19 cellular contexts compared by ENCODE assay signal in genomic region chr12:53963434-53964314, GRCh38. TPM values are rescaled to one million over a fixed set of nuclear protein-coding genes. Genes with fewer than 3 reads are reported as not detected.
DNase-seq lines count a peak whose midpoint lies in the region; ATAC-seq, FAIRE-seq and TF ChIP-seq lines count a peak whose summit lies in the region.
"Had no signal": no experiment of that assay in that cellular context is flagged by ENCODE, and none has a peak within 500 bp of the region (broad histone marks: within the 10 kb centered on the region; RNA-seq: fewer than 3 reads in every experiment).

No MANE protein-coding gene starts in this region.

- no peak for DNase-seq in mammary epithelial cell
- no peak for DNase-seq in MCF 10A (ENCODE audit: unreplicated experiment)
- DNase-seq in activated B cell treated with CpG ODN at 0.5 μM for 24 hours = no peak
- no peak for DNase-seq in naive thymus-derived CD4-positive, alpha-beta T cell
- peak in 1 of 2 donors; percentile 60 for DNase-seq in tibial artery
- DNase-seq in tibial nerve (ENCODE audit: low spot score in 2 of 2) = no peak
- no peak for DNase-seq in HTR-8/SVneo (ENCODE audit: insufficient read length, low spot score)
- DNase-seq: body of pancreas, colonic mucosa, immature natural killer cell, MV-4-11, NCI-H2029, NCI-H524, SHP77 had no signal

- H3K9me3 ChIP-seq in mammary epithelial cell (replicated peaks; ENCODE audit: insufficient read depth, low read length) (no peaks in the 10 kb centered on the region), tibial artery (no peaks in the 10 kb centered on the region), tibial nerve (no peaks in the 10 kb centered on the region)
- H3K9me3 ChIP-seq in naive thymus-derived CD4-positive, alpha-beta T cell (ENCODE audit: control insufficient read depth in 2 of 3, low read length in 3 of 3) = no peaks in the 10 kb centered on the region
- H3K9me3 ChIP-seq: body of pancreas, colonic mucosa had no signal

- peaks cover 8% of the 10 kb centered on the region for H3K4me1 ChIP-seq in mammary epithelial cell (ENCODE audit: insufficient read depth, low read length)
- peaks cover 15 to 21% of the 10 kb centered on the region in 2 donors for H3K4me1 ChIP-seq in naive thymus-derived CD4-positive, alpha-beta T cell (ENCODE audit: control insufficient read depth in 2 of 2, insufficient read depth in 2 of 2, low read length in 2 of 2)
- peaks cover 0 to 48% (median 14%) of the 10 kb centered on the region in 4 donors for H3K4me1 ChIP-seq in tibial artery
- H3K4me1 ChIP-seq in tibial nerve = peaks cover 0 to 39% (median 3%) of the 10 kb centered on the region in 4 donors
- H3K4me1 ChIP-seq: colonic mucosa had no signal

- dilution Hi-C loops in mammary epithelial cell (cut with HindIII; ENCODE audit: low sequenced_read_pairs) = no loop called here

- no peaks in the 10 kb centered on the region for H3K79me2 ChIP-seq in mammary epithelial cell (ENCODE audit: insufficient read depth, low read length)

- H3K27me3 ChIP-seq in mammary epithelial cell (ENCODE audit: insufficient read depth, low read length) (peaks cover 7% of the 10 kb centered on the region), tibial artery (no peaks in the 10 kb centered on the region), tibial nerve (peaks cover 0 to 100% of the 10 kb centered on the region in 2 donors)
- peaks cover 30 to 77% of the 10 kb centered on the region in 2 donors for H3K27me3 ChIP-seq in naive thymus-derived CD4-positive, alpha-beta T cell (ENCODE audit: control insufficient read depth in 2 of 2, insufficient read depth in 2 of 2, low read length in 2 of 2)

- no peaks in the 10 kb centered on the region for H3K9me3 Mint-ChIP-seq in MCF 10A (ENCODE audit: unreplicated experiment)
- H3K9me3 Mint-ChIP-seq in activated B cell treated with CpG ODN at 0.5 μM for 24 hours = peaks cover 9% of the 10 kb centered on the region
- peaks cover 0 to 19% (median 0%) of the 10 kb centered on the region in 11 donors for H3K9me3 Mint-ChIP-seq in naive thymus-derived CD4-positive, alpha-beta T cell
- H3K9me3 Mint-ChIP-seq: neural crest cell had no signal

- H4K20me1 ChIP-seq in mammary epithelial cell (ENCODE audit: insufficient read depth, low read length) = no peaks in the 10 kb centered on the region

- in situ Hi-C loops in mammary epithelial cell (cut with MboI; ENCODE audit: low sequenced_read_pairs in 2 of 2) = no loop called here

- WGBS in mammary epithelial cell (ENCODE audit: low coverage, missing lambda C conversion rate) = 46% methylated on average over 33 of the region's 38 CpGs
- 39 to 43% methylated on average over 38 of the region's 38 CpGs for WGBS in tibial nerve, 2 donors

- no peak overlapping the region for H3K27ac ChIP-seq in mammary epithelial cell (ENCODE audit: insufficient read depth, low read depth, low read length)
- no peak overlapping the region for H3K27ac ChIP-seq in naive thymus-derived CD4-positive, alpha-beta T cell (ENCODE audit: low read depth, low read length)
- H3K27ac ChIP-seq in tibial artery = peak overlapping the region; percentile 94 to 95
- no peak overlapping the region for H3K27ac ChIP-seq in tibial nerve
- H3K27ac ChIP-seq: body of pancreas, colonic mucosa, epithelial cell of prostate had no signal

- H3K36me3 Mint-ChIP-seq in MCF 10A (ENCODE audit: insufficient read depth, unreplicated experiment) (no peaks in the 10 kb centered on the region), activated B cell treated with CpG ODN at 0.5 μM for 24 hours (ENCODE audit: low read depth) (no peaks in the 10 kb centered on the region)
- H3K36me3 Mint-ChIP-seq in naive thymus-derived CD4-positive, alpha-beta T cell = peaks cover 0 to 9% (median 3%) of the 10 kb centered on the region in 5 donors

- H3K27me3 Mint-ChIP-seq in MCF 10A (ENCODE audit: insufficient read depth, unreplicated experiment) (no peaks in the 10 kb centered on the region), activated B cell treated with CpG ODN at 0.5 μM for 24 hours (peaks cover 84% of the 10 kb centered on the region)
- peaks cover 89 to 92% (median 92%) of the 10 kb centered on the region in 5 donors for H3K27me3 Mint-ChIP-seq in naive thymus-derived CD4-positive, alpha-beta T cell

- no peak for FAIRE-seq in HTR-8/SVneo (lab: Jason Lieb, UNC)

- peak overlapping the region; percentile 60 for H2AFZ ChIP-seq in mammary epithelial cell (ENCODE audit: low read depth, low read length)

- H3K36me3 ChIP-seq in mammary epithelial cell (ENCODE audit: insufficient read depth, low read length) (no peaks in the 10 kb centered on the region), tibial artery (no peaks in the 10 kb centered on the region), tibial nerve (no peaks in the 10 kb centered on the region)
- H3K36me3 ChIP-seq in naive thymus-derived CD4-positive, alpha-beta T cell (ENCODE audit: control insufficient read depth in 2 of 3, insufficient read depth in 3 of 3, low read length in 3 of 3) = no peaks in the 10 kb centered on the region
- H3K36me3 ChIP-seq: colonic mucosa had no signal

- BruUV-seq in mammary epithelial cell (replicated peaks; lab: Mats Ljungman, UMichigan) (no TSS peak), MCF 10A (replicated peaks; lab: Mats Ljungman, UMichigan) (no TSS peak)

- H3K27ac Mint-ChIP-seq in MCF 10A (ENCODE audit: low read depth, unreplicated experiment) = no peak overlapping the region
- H3K27ac Mint-ChIP-seq in activated B cell treated with CpG ODN at 0.5 μM for 24 hours = peak overlapping the region; percentile 59
- peak overlapping the region in 1 of 9 donors; percentile 44 for H3K27ac Mint-ChIP-seq in naive thymus-derived CD4-positive, alpha-beta T cell
- H3K27ac Mint-ChIP-seq: immature natural killer cell, memory B cell had no signal

- H3K4me2 ChIP-seq in mammary epithelial cell (ENCODE audit: insufficient read depth, low read depth, low read length) = no peak overlapping the region

- TF ChIP-seq CTCF in mammary epithelial cell (conservative IDR thresholded peaks at IDR 0.05 in 1 of 2, IDR thresholded peaks at IDR 0.05 in 1 of 2; ENCODE audit: extremely low read depth in 1 of 2, insufficient read depth in 1 of 2, low read depth in 1 of 2, low read length in 2 of 2) = no peak
- no peak for TF ChIP-seq CTCF in MCF 10A (IDR thresholded peaks at IDR 0.05; ENCODE audit: unreplicated experiment)
- no peak for TF ChIP-seq CTCF in activated B cell treated with CpG ODN at 0.5 μM for 24 hours (IDR thresholded peaks at IDR 0.05)
- TF ChIP-seq CTCF in tibial artery (IDR thresholded peaks at IDR 0.05) = no peak
- TF ChIP-seq CTCF in tibial nerve (IDR thresholded peaks at IDR 0.05) = no peak

- intact Hi-C loops in mammary epithelial cell (cut with micrococcal nuclease) (no loop called here), MCF 10A (cut with micrococcal nuclease) (no loop called here), activated B cell treated with CpG ODN at 0.5 μM for 24 hours (cut with micrococcal nuclease) (loop anchor here (5.0 to 10.0 kb wide), 2 partner anchors 69 to 269 kb away; partner anchors contain the start of gene HOXC5), tibial artery (cut with DNase I; ENCODE audit: low total_unique reads) (no loop called here)
- intact Hi-C loops in naive thymus-derived CD4-positive, alpha-beta T cell (cut with micrococcal nuclease) = loop anchor here (5.0 kb wide), 3 partner anchors 34 to 69 kb away; partner anchors contain the start of gene HOXC5 (in 1 of the 2)

- POLR2A ChIA-PET in MCF 10A (lab: Yijun Ruan, JAX) = interaction anchor here (0.5 to 0.8 kb wide), 2 partner anchors 10 to 480 kb away, joined by 3 read pairs; partner anchors contain the start of gene HOXC11
- POLR2A ChIA-PET in activated B cell treated with CpG ODN at 0.5 μM for 24 hours (lab: Charles Lee) = interaction anchor here (0.5 to 0.6 kb wide), 2 partner anchors 234 to 583 kb away, joined by 6 to 15 read pairs; partner anchors contain the start of gene SP1
- POLR2A ChIA-PET in naive thymus-derived CD4-positive, alpha-beta T cell (lab: Charles Lee) = no interaction called here

- no peak for ATAC-seq in activated B cell treated with CpG ODN at 0.5 μM for 24 hours (ENCODE audit: low read depth)
- ATAC-seq in naive thymus-derived CD4-positive, alpha-beta T cell = no peak
- no peak for ATAC-seq in HG02981 (IDR thresholded peaks at IDR 0.05; ENCODE audit: unreplicated experiment)
- ATAC-seq: body of pancreas had no signal

- no peak for TF ChIP-seq POLR2A in tibial nerve (IDR thresholded peaks at IDR 0.05)

- H3K4me1 Mint-ChIP-seq in MCF 10A (ENCODE audit: insufficient read depth, unreplicated experiment) = no peaks in the 10 kb centered on the region
- peaks cover 24% of the 10 kb centered on the region for H3K4me1 Mint-ChIP-seq in activated B cell treated with CpG ODN at 0.5 μM for 24 hours
- peaks cover 14 to 63% (median 35%) of the 10 kb centered on the region in 7 donors for H3K4me1 Mint-ChIP-seq in naive thymus-derived CD4-positive, alpha-beta T cell
- H3K4me1 Mint-ChIP-seq: neural crest cell had no signal

- CTCF ChIA-PET in mammary epithelial cell (lab: Charles Lee; ENCODE audit: low non-redundant PET) (no interaction called here), MCF 10A (lab: Yijun Ruan, JAX) (interaction anchor here (0.6 to 1.3 kb wide), 6 partner anchors 8 to 220 kb away, joined by 3 to 4 read pairs (median 4); partner anchors contain the start of gene HOXC10), activated B cell treated with CpG ODN at 0.5 μM for 24 hours (lab: Charles Lee) (no interaction called here)
- CTCF ChIA-PET in naive thymus-derived CD4-positive, alpha-beta T cell (lab: Charles Lee) = no interaction called here

- no peak for TF ChIP-seq EP300 in tibial nerve (IDR thresholded peaks at IDR 0.05)

- H3K9ac ChIP-seq in mammary epithelial cell (ENCODE audit: insufficient read depth, low read length) = no peak overlapping the region

- H3K4me3 ChIP-seq in mammary epithelial cell (replicated peaks in 1 of 3; ENCODE audit: insufficient read depth in 1 of 3, low read depth in 2 of 3, low read length in 3 of 3) (no peak overlapping the region), tibial artery (peak overlapping the region; percentile 62 to 77), tibial nerve (no peak overlapping the region)
- no peak overlapping the region for H3K4me3 ChIP-seq in naive thymus-derived CD4-positive, alpha-beta T cell (ENCODE audit: low read length)
- H3K4me3 ChIP-seq: body of pancreas, colonic mucosa had no signal

- no peak overlapping the region for H3K4me3 Mint-ChIP-seq in MCF 10A (ENCODE audit: unreplicated experiment)
- no peak overlapping the region for H3K4me3 Mint-ChIP-seq in activated B cell treated with CpG ODN at 0.5 μM for 24 hours
- peak overlapping the region in 7 of 10 donors; percentile 9 to 62 (median 33) for H3K4me3 Mint-ChIP-seq in naive thymus-derived CD4-positive, alpha-beta T cell
- H3K4me3 Mint-ChIP-seq: memory B cell, neural crest cell had no signal

RNA-seq across cellular contexts. Expression of gene HOXC12, which starts 9.0 kb away (rescaled TPM):
- total RNA-seq in mammary epithelial cell (under 1 TPM in 1 of 2 donors, not detected in 1; under 0.01 TPM), MCF 10A (2022) (not detected in 2 replicates), activated B cell treated with CpG ODN at 0.5 μM for 24 hours (not detected in 2 replicates), tibial nerve (1 to 10 TPM in 1 of 4 donors, under 1 TPM in 1, not detected in 2; 0.22 to 1.4 TPM)
- polyA plus RNA-seq in mammary epithelial cell = 0.05 TPM
- not detected for polyA minus RNA-seq in mammary epithelial cell
- not detected for total RNA-seq in naive thymus-derived CD4-positive, alpha-beta T cell
- not detected for polyA plus RNA-seq in naive thymus-derived CD4-positive, alpha-beta T cell
- total RNA-seq: body of pancreas; colonic mucosa; neural crest cell; T-helper 2 cell treated with Interferon-gamma antibody and Interleukin-4, amounts not matched to agents 100 ng/mL and 5 ng/mL, for 36 hours had no signal
- polyA plus RNA-seq: immature natural killer cell had no signal

RNA-seq across cellular contexts. Expression of gene HOXC11, which starts 9.3 kb away (rescaled TPM):
- 1 to 10 TPM in 1 of 2 donors, not detected in 1; 1.5 TPM for total RNA-seq in mammary epithelial cell
- 0.22 TPM for polyA plus RNA-seq in mammary epithelial cell
- polyA minus RNA-seq in mammary epithelial cell = not detected
- 1.2 and 1.6 TPM in 2 replicates for total RNA-seq in MCF 10A (2022)
- total RNA-seq in activated B cell treated with CpG ODN at 0.5 μM for 24 hours = not detected in 2 replicates
- total RNA-seq in naive thymus-derived CD4-positive, alpha-beta T cell = not detected
- polyA plus RNA-seq in naive thymus-derived CD4-positive, alpha-beta T cell = not detected
- total RNA-seq in tibial nerve = under 1 TPM in 3 of 4 donors, not detected in 1; 0.20 to 0.63 (median 0.60) TPM
- total RNA-seq: body of pancreas; colonic mucosa; neural crest cell; T-helper 2 cell treated with Interferon-gamma antibody and Interleukin-4, amounts not matched to agents 100 ng/mL and 5 ng/mL, for 36 hours had no signal
- polyA plus RNA-seq: immature natural killer cell had no signal

RNA-seq across cellular contexts. Expression of gene HOTAIR, which starts 11.1 kb away (rescaled TPM):
- total RNA-seq in mammary epithelial cell (under 1 TPM in 1 of 2 donors, not detected in 1; 0.67 TPM), MCF 10A (2022) (1.5 and 2.0 TPM in 2 replicates), activated B cell treated with CpG ODN at 0.5 μM for 24 hours (not detected in 2 replicates), tibial nerve (under 1 TPM in 3 of 4 donors, not detected in 1; 0.20 to 0.42 (median 0.30) TPM)
- 0.33 TPM for polyA plus RNA-seq in mammary epithelial cell
- polyA minus RNA-seq in mammary epithelial cell = not detected
- total RNA-seq in naive thymus-derived CD4-positive, alpha-beta T cell = not detected
- polyA plus RNA-seq in naive thymus-derived CD4-positive, alpha-beta T cell = not detected
- total RNA-seq: body of pancreas; colonic mucosa; neural crest cell; T-helper 2 cell treated with Interferon-gamma antibody and Interleukin-4, amounts not matched to agents 100 ng/mL and 5 ng/mL, for 36 hours had no signal
- polyA plus RNA-seq: immature natural killer cell had no signal

RNA-seq across cellular contexts. Expression of gene HOXC10, which starts 21.3 kb away (rescaled TPM):
- total RNA-seq in mammary epithelial cell (1 to 10 TPM; 3.3 to 3.8 TPM), MCF 10A (2022) (not detected in 2 replicates), activated B cell treated with CpG ODN at 0.5 μM for 24 hours (not detected in 2 replicates), tibial nerve (1 to 10 TPM; 1.7 to 6.1 (median 2.5) TPM)
- polyA plus RNA-seq in mammary epithelial cell = 0.83 TPM
- polyA minus RNA-seq in mammary epithelial cell = 1.2 TPM
- not detected for total RNA-seq in naive thymus-derived CD4-positive, alpha-beta T cell
- not detected for polyA plus RNA-seq in naive thymus-derived CD4-positive, alpha-beta T cell
- total RNA-seq: body of pancreas; colonic mucosa; T-helper 2 cell treated with Interferon-gamma antibody and Interleukin-4, amounts not matched to agents 100 ng/mL and 5 ng/mL, for 36 hours had no signal
- polyA plus RNA-seq: immature natural killer cell had no signal

RNA-seq across cellular contexts. Expression of gene HOXC13, which starts 25.0 kb away (rescaled TPM):
- total RNA-seq in mammary epithelial cell (10 to 100 TPM; 10.2 to 15.7 TPM), MCF 10A (2022) (5.3 and 6.0 TPM in 2 replicates), activated B cell treated with CpG ODN at 0.5 μM for 24 hours (not detected in 2 replicates), tibial nerve (not detected)
- 9.1 TPM for polyA plus RNA-seq in mammary epithelial cell
- 18.3 TPM for polyA minus RNA-seq in mammary epithelial cell
- total RNA-seq in naive thymus-derived CD4-positive, alpha-beta T cell = not detected
- polyA plus RNA-seq in naive thymus-derived CD4-positive, alpha-beta T cell = not detected
- total RNA-seq: body of pancreas; colonic mucosa; neural crest cell; T-helper 2 cell treated with Interferon-gamma antibody and Interleukin-4, amounts not matched to agents 100 ng/mL and 5 ng/mL, for 36 hours had no signal
- polyA plus RNA-seq: immature natural killer cell had no signal

Comparison
In these comparisons a context has a peak if more than half of its experiments do, and no peak if none do; other contexts are left out.
1. H3K27ac ChIP-seq: peak in tibial artery (2 of 2); none in mammary epithelial cell (single experiment), naive thymus-derived CD4-positive, alpha-beta T cell (single experiment) and tibial nerve (0 of 4).
2. H3K4me3 ChIP-seq: peak in tibial artery (2 of 2); none in mammary epithelial cell (0 of 3), naive thymus-derived CD4-positive, alpha-beta T cell (single experiment) and tibial nerve (0 of 4).
3. H3K4me3 Mint-ChIP-seq: peak in naive thymus-derived CD4-positive, alpha-beta T cell (7 of 10); none in MCF 10A (single experiment) and activated B cell treated with CpG ODN at 0.5 μM for 24 hours (single experiment).
4. intact Hi-C loops: an anchor here in activated B cell treated with CpG ODN at 0.5 μM for 24 hours (5.0 to 10.0 kb wide) and naive thymus-derived CD4-positive, alpha-beta T cell (5.0 kb wide); none called in mammary epithelial cell, MCF 10A and tibial artery.